18 cellular contexts compared by ENCODE assay signal in genomic region chr6:117613920-117614535, GRCh38. TPM values are rescaled to one million over a fixed set of nuclear protein-coding genes. Genes with fewer than 3 reads are reported as not detected.
DNase-seq lines count a peak whose midpoint lies in the region; ATAC-seq, FAIRE-seq and TF ChIP-seq lines count a peak whose summit lies in the region.
"Had no signal": no experiment of that assay in that cellular context is flagged by ENCODE, and none has a peak within 500 bp of the region (broad histone marks: within the 10 kb centered on the region; RNA-seq: fewer than 3 reads in every experiment).

No MANE protein-coding gene starts in this region.

- no peaks in the 10 kb centered on the region for H3K9me3 Mint-ChIP-seq in activated naive CD8-positive, alpha-beta T cell treated with anti-CD3 and anti-CD28 coated beads, Interleukin-2, amount 10 ng/mL, durations not matched to agents 7 days and 5 days
- peaks cover 6% of the 10 kb centered on the region for H3K9me3 Mint-ChIP-seq in activated naive CD8-positive, alpha-beta T cell treated with anti-CD3 and anti-CD28 coated beads, Interleukin-2, amount 50 U/mL, for 24 hours
- H3K9me3 Mint-ChIP-seq in type B pancreatic cell, result no peaks in the 10 kb centered on the region

- H3K4me3 Mint-ChIP-seq in activated naive CD8-positive, alpha-beta T cell treated with anti-CD3 and anti-CD28 coated beads, Interleukin-2, amount 10 ng/mL, durations not matched to agents 7 days and 5 days, result peak overlapping the region; percentile 36
- H3K4me3 Mint-ChIP-seq in activated naive CD8-positive, alpha-beta T cell treated with anti-CD3 and anti-CD28 coated beads, Interleukin-2, amount 50 U/mL, for 24 hours, result no peak overlapping the region
- peak overlapping the region; percentile 83 for H3K4me3 Mint-ChIP-seq in type B pancreatic cell

- no peak for FAIRE-seq in frontal cortex (lab: Jason Lieb, UNC)
- FAIRE-seq: GM19239 had no signal

- POLR2A ChIA-PET in activated naive CD8-positive, alpha-beta T cell treated with anti-CD3 and anti-CD28 coated beads, Interleukin-2, amount 10 ng/mL, durations not matched to agents 7 days and 5 days (lab: Charles Lee), result interaction anchor here (0.7 to 2.7 kb wide), 2 partner anchors 12 to 67 kb away, joined by 5 to 16 read pairs; partner anchors contain the start of gene GOPC

- peak; percentile 73 for ATAC-seq in activated naive CD8-positive, alpha-beta T cell treated with anti-CD3 and anti-CD28 coated beads, Interleukin-2, amount 10 ng/mL, durations not matched to agents 7 days and 5 days (ENCODE audit: low read depth)
- ATAC-seq in activated naive CD8-positive, alpha-beta T cell treated with anti-CD3 and anti-CD28 coated beads, Interleukin-2, amount 50 U/mL, for 24 hours, result no peak
- no peak for ATAC-seq in SK-N-SH treated with all-trans-retinoic acid at 6 μM for 48 hours

- DNase-seq in activated naive CD8-positive, alpha-beta T cell treated with anti-CD3 and anti-CD28 coated beads, Interleukin-2, amount 10 ng/mL, durations not matched to agents 7 days and 5 days, result no peak
- no peak for DNase-seq in activated naive CD8-positive, alpha-beta T cell treated with anti-CD3 and anti-CD28 coated beads, Interleukin-2, amount 50 U/mL, for 24 hours
- peak; percentile 6 for DNase-seq in MG63
- DNase-seq in epithelial cell of esophagus (ENCODE audit: low read depth), result peak; percentile 33
- no peak for DNase-seq in type B pancreatic cell (ENCODE audit: extremely low spot score, unreplicated experiment)
- no peak for DNase-seq in NCI-H1694 (lab: John Stamatoyannopoulos, UW)
- DNase-seq in frontal cortex (ENCODE audit: low spot score in 2 of 2), result no peak
- DNase-seq: ACHN; activated T-cell treated with anti-CD3 and anti-CD28 coated beads, Interleukin-2, amount 50 U/mL, for 1 hour; aorta; MV-4-11; NCI-H2171 treated with DMSO at 0.1 percent for 48 hours; NK-92 treated with Interleukin-12 subunit alpha and Interleukin-12 subunit beta, amount 100 ng/mL, for 24 hours; SIG-M5; tibial artery; WERI-Rb-1 had no signal

- H3K4me3 ChIP-seq in MG63 (no peak overlapping the region), epithelial cell of esophagus (ENCODE audit: low read length) (no peak overlapping the region)
- H3K4me3 ChIP-seq: tibial artery had no signal

- peaks cover 3% of the 10 kb centered on the region for H3K36me3 Mint-ChIP-seq in activated naive CD8-positive, alpha-beta T cell treated with anti-CD3 and anti-CD28 coated beads, Interleukin-2, amount 10 ng/mL, durations not matched to agents 7 days and 5 days
- peaks cover 3% of the 10 kb centered on the region for H3K36me3 Mint-ChIP-seq in activated naive CD8-positive, alpha-beta T cell treated with anti-CD3 and anti-CD28 coated beads, Interleukin-2, amount 50 U/mL, for 24 hours (ENCODE audit: low read depth)
- H3K36me3 Mint-ChIP-seq in type B pancreatic cell, result peaks cover under 1% of the 10 kb centered on the region

- H3K9me3 ChIP-seq in MG63, result no peaks in the 10 kb centered on the region
- H3K9me3 ChIP-seq: tibial artery had no signal

- peaks cover 11% of the 10 kb centered on the region for H3K27me3 Mint-ChIP-seq in activated naive CD8-positive, alpha-beta T cell treated with anti-CD3 and anti-CD28 coated beads, Interleukin-2, amount 10 ng/mL, durations not matched to agents 7 days and 5 days
- H3K27me3 Mint-ChIP-seq in activated naive CD8-positive, alpha-beta T cell treated with anti-CD3 and anti-CD28 coated beads, Interleukin-2, amount 50 U/mL, for 24 hours, result peaks cover 7% of the 10 kb centered on the region
- H3K27me3 Mint-ChIP-seq in type B pancreatic cell, result peaks cover 3% of the 10 kb centered on the region

- H3K27ac Mint-ChIP-seq in activated naive CD8-positive, alpha-beta T cell treated with anti-CD3 and anti-CD28 coated beads, Interleukin-2, amount 10 ng/mL, durations not matched to agents 7 days and 5 days, result no peak overlapping the region
- H3K27ac Mint-ChIP-seq in activated naive CD8-positive, alpha-beta T cell treated with anti-CD3 and anti-CD28 coated beads, Interleukin-2, amount 50 U/mL, for 24 hours, result no peak overlapping the region
- H3K27ac Mint-ChIP-seq in type B pancreatic cell, result peak overlapping the region; percentile 98

- no peaks in the 10 kb centered on the region for H3K36me3 ChIP-seq in MG63
- H3K36me3 ChIP-seq: tibial artery, WERI-Rb-1 had no signal

- no peaks in the 10 kb centered on the region for H3K27me3 ChIP-seq in MG63
- H3K27me3 ChIP-seq: tibial artery had no signal

- peaks cover 11% of the 10 kb centered on the region for H3K4me1 Mint-ChIP-seq in activated naive CD8-positive, alpha-beta T cell treated with anti-CD3 and anti-CD28 coated beads, Interleukin-2, amount 10 ng/mL, durations not matched to agents 7 days and 5 days
- peaks cover 25% of the 10 kb centered on the region for H3K4me1 Mint-ChIP-seq in activated naive CD8-positive, alpha-beta T cell treated with anti-CD3 and anti-CD28 coated beads, Interleukin-2, amount 50 U/mL, for 24 hours
- peaks cover 4% of the 10 kb centered on the region for H3K4me1 Mint-ChIP-seq in type B pancreatic cell (ENCODE audit: unreplicated experiment)

- no peak for TF ChIP-seq CTCF in epithelial cell of esophagus (IDR thresholded peaks at IDR 0.05; ENCODE audit: insufficient read depth, low read depth, low read length, missing control alignments)
- no peak for TF ChIP-seq CTCF in type B pancreatic cell (conservative IDR thresholded peaks at IDR 0.05)

TF ChIP-seq in SK-N-SH treated with all-trans-retinoic acid at 6 μM for 48 hours, 23 proteins besides CTCF, POLR2A, EP300 and RAD21:
- TF ChIP-seq PATZ1 (CRISPR knock-in tag; IDR thresholded peaks at IDR 0.05; ENCODE audit: borderline replicate concordance) (no peak), ZC3H10 (CRISPR knock-in tag; IDR thresholded peaks at IDR 0.05) (no peak), SNAI2 (CRISPR knock-in tag; IDR thresholded peaks at IDR 0.05) (no peak), TCF4 (CRISPR knock-in tag; IDR thresholded peaks at IDR 0.05; ENCODE audit: borderline replicate concordance) (no peak), BACH2 (CRISPR knock-in tag; IDR thresholded peaks at IDR 0.05; ENCODE audit: borderline replicate concordance) (no peak), ZNF565 (CRISPR knock-in tag; conservative IDR thresholded peaks at IDR 0.05; ENCODE audit: low read depth) (no peak), CREB5 (CRISPR knock-in tag; IDR thresholded peaks at IDR 0.05; ENCODE audit: low read depth) (no peak), OSR1 (CRISPR knock-in tag; IDR thresholded peaks at IDR 0.05) (no peak), ZFP30 (CRISPR knock-in tag; IDR thresholded peaks at IDR 0.05) (no peak), TOX (CRISPR knock-in tag; IDR thresholded peaks at IDR 0.05; ENCODE audit: borderline replicate concordance) (no peak), TSHZ2 (CRISPR knock-in tag; IDR thresholded peaks at IDR 0.05) (no peak)

RNA-seq across cellular contexts. Expression of gene GOPC, which starts 11.7 kb away (rescaled TPM):
- total RNA-seq in activated naive CD8-positive, alpha-beta T cell treated with anti-CD3 and anti-CD28 coated beads, Interleukin-2, amount 10 ng/mL, durations not matched to agents 7 days and 5 days, result 10 to 100 TPM; 25.8 to 25.9 TPM
- total RNA-seq in MG63 (2014; rRNA removed; shearing (Covaris generic); ENCODE audit: low replicate concordance), result 15.4 and 18.5 TPM in 2 replicates
- total RNA-seq in type B pancreatic cell (ENCODE audit: low replicate concordance), result 32.8 and 34.5 TPM in 2 replicates
- 66.9 TPM for total RNA-seq in frontal cortex

Comparison
In these comparisons a context has a peak if more than half of its experiments do, and no peak if none do; other contexts are left out.
1. DNase-seq: peak in MG63 (single experiment) and epithelial cell of esophagus (single experiment); none in activated naive CD8-positive, alpha-beta T cell treated with anti-CD3 and anti-CD28 coated beads, Interleukin-2, amount 10 ng/mL, durations not matched to agents 7 days and 5 days (single experiment), activated naive CD8-positive, alpha-beta T cell treated with anti-CD3 and anti-CD28 coated beads, Interleukin-2, amount 50 U/mL, for 24 hours (single experiment), type B pancreatic cell (single experiment), NCI-H1694 (single experiment) and frontal cortex (0 of 2).